In the genomic region with DNA sequence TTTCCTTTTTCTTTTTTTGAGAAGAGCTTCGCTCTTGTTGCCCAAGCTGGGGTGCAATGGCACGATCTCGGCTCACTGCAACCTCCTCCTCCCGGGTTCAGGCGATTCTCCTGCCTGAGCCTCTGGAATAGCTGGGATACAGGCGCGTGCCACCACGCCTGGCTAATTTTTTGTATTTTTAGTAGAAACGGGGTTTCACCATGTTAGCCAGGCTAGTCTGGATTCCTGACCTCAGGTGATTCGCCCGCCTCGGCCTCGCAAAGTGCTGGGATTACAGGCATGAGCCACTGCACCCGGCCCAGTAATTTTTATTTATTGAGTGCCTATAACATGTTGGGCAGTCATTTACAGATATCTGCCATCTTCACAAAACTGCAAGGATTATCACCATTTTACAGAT, we compare ENCODE assay signal across 7 cellular contexts. TPM values are rescaled to one million over a fixed set of nuclear protein-coding genes. Genes with fewer than 3 reads are reported as not detected.
DNase-seq lines count a peak whose midpoint lies in the region; FAIRE-seq and TF ChIP-seq lines count a peak whose summit lies in the region.
"Not testable (repeated sequence)": the region's sequence is repeated elsewhere in the genome, so short reads cannot be mapped to it uniquely, and the experiment has no call there.
"Had no signal": no experiment of that assay in that cellular context is flagged by ENCODE, and none has a peak within 500 bp of the region (broad histone marks: within the 10 kb centered on the region; RNA-seq: fewer than 3 reads in every experiment).

No MANE protein-coding gene starts in this region.

- H3K9me1 ChIP-seq in keratinocyte (ENCODE audit: control insufficient read depth, extremely low read depth, insufficient read depth, low read length): not testable (repeated sequence)

- H3K27me3 Mint-ChIP-seq in activated CD4-positive, alpha-beta memory T cell treated with anti-CD3 and anti-CD28 coated beads, Interleukin-2, amount 10 ng/mL, durations not matched to agents 7 days and 5 days: not testable (repeated sequence)

- H3K4me1 ChIP-seq in KMS-11 (ENCODE audit: low read depth, poor library complexity, severe bottlenecking) (peaks cover 16% of the 10 kb centered on the region), keratinocyte (ENCODE audit: control insufficient read depth, extremely low read depth, insufficient read depth, low read length) (peaks cover 14% of the 10 kb centered on the region)

- H4K20me1 ChIP-seq in KMS-11 (ENCODE audit: insufficient read depth); keratinocyte (ENCODE audit: control insufficient read depth, extremely low read depth, insufficient read depth, low read length): not testable (repeated sequence)

- H2AFZ ChIP-seq in KMS-11 (ENCODE audit: low read depth); keratinocyte (ENCODE audit: control insufficient read depth, low read length): not testable (repeated sequence)

- peak overlapping the region; percentile 82 for H3K4me2 ChIP-seq in KMS-11
- peak overlapping the region; percentile 76 for H3K4me2 ChIP-seq in keratinocyte (ENCODE audit: control insufficient read depth, extremely low read depth, insufficient read depth, low read depth, low read length)

- H3K27ac Mint-ChIP-seq in activated CD4-positive, alpha-beta memory T cell treated with anti-CD3 and anti-CD28 coated beads, Interleukin-2, amount 10 ng/mL, durations not matched to agents 7 days and 5 days: not testable (repeated sequence)

- not testable (repeated sequence) for H3K9me3 ChIP-seq in keratinocyte (ENCODE audit: control insufficient read depth, low read depth, low read length)

- not testable (repeated sequence) for H3K9me3 Mint-ChIP-seq in activated CD4-positive, alpha-beta memory T cell treated with anti-CD3 and anti-CD28 coated beads, Interleukin-2, amount 10 ng/mL, durations not matched to agents 7 days and 5 days

- peak overlapping the region; percentile 9; the same call in 1 of the 2 replicates for H3K9ac ChIP-seq in KMS-11
- H3K9ac ChIP-seq in keratinocyte (ENCODE audit: control insufficient read depth, extremely low read depth, insufficient read depth, low read length): peak overlapping the region; percentile 94

- H3K4me3 Mint-ChIP-seq in activated CD4-positive, alpha-beta memory T cell treated with anti-CD3 and anti-CD28 coated beads, Interleukin-2, amount 10 ng/mL, durations not matched to agents 7 days and 5 days: peak overlapping the region; percentile 87

- H3K4me3 ChIP-seq in AG09309 (ENCODE audit: control insufficient read depth, low read depth, low read length) (peak overlapping the region; percentile 84), choroid plexus epithelial cell (ENCODE audit: low read depth, low read length) (peak overlapping the region; percentile 80), keratinocyte (ENCODE audit: control insufficient read depth in 2 of 3, extremely low read depth in 1 of 3, insufficient read depth in 2 of 3, low read depth in 1 of 3, low read length in 3 of 3) (peak overlapping the region; percentile 69 to 80 (median 79)), retinal pigment epithelial cell (ENCODE audit: low read length) (peak overlapping the region; percentile 84)
- H3K4me3 ChIP-seq in KMS-11 (IDR thresholded peaks at IDR 0.05; ENCODE audit: insufficient read depth, low read depth, low read length): not testable (repeated sequence)

- peak overlapping the region; percentile 29; the same call in 1 of the 2 replicates for H3K27ac ChIP-seq in KMS-11
- H3K27ac ChIP-seq in keratinocyte (ENCODE audit: control insufficient read depth, insufficient read depth, low read length): peak overlapping the region; percentile 87

- peaks cover 31% of the 10 kb centered on the region for H3K4me1 Mint-ChIP-seq in activated CD4-positive, alpha-beta memory T cell treated with anti-CD3 and anti-CD28 coated beads, Interleukin-2, amount 10 ng/mL, durations not matched to agents 7 days and 5 days

- POLR2A ChIA-PET in activated CD4-positive, alpha-beta memory T cell treated with anti-CD3 and anti-CD28 coated beads, Interleukin-2, amount 10 ng/mL, durations not matched to agents 7 days and 5 days (lab: Charles Lee): interaction anchor here (1.0 to 9.9 kb wide), 12 partner anchors 8 to 139 kb away, joined by 3 to 234 read pairs (median 10); partner anchors contain the start of genes BSCL2, GNG3, TAF6L and TMEM179B

- TF ChIP-seq CTCF in AG09309 (IDR thresholded peaks at IDR 0.05; ENCODE audit: control insufficient read depth, insufficient read depth, low read depth, low read length, missing control alignments); KMS-11 (conservative IDR thresholded peaks at IDR 0.05; ENCODE audit: low read depth, low read length); choroid plexus epithelial cell (conservative IDR thresholded peaks at IDR 0.05; ENCODE audit: low read depth, low read length); keratinocyte (optimal IDR thresholded peaks at IDR 0.05 in 1 of 3, IDR thresholded peaks at IDR 0.05 in 1 of 3, conservative IDR thresholded peaks at IDR 0.05 in 1 of 3; ENCODE audit: extremely low read depth in 1 of 3, insufficient read depth in 2 of 3, low read length in 3 of 3); retinal pigment epithelial cell (conservative IDR thresholded peaks at IDR 0.05; ENCODE audit: low read depth, low read length): not testable (repeated sequence)

- peaks cover 39% of the 10 kb centered on the region for H3K79me2 ChIP-seq in KMS-11 (ENCODE audit: insufficient read depth, low read depth)
- peaks cover 55% of the 10 kb centered on the region for H3K79me2 ChIP-seq in keratinocyte (ENCODE audit: control insufficient read depth, insufficient read depth, low read length)

- peaks cover 43% of the 10 kb centered on the region for H3K36me3 Mint-ChIP-seq in activated CD4-positive, alpha-beta memory T cell treated with anti-CD3 and anti-CD28 coated beads, Interleukin-2, amount 10 ng/mL, durations not matched to agents 7 days and 5 days (ENCODE audit: low read depth)

- not testable (repeated sequence) for H3K27me3 ChIP-seq in KMS-11 (ENCODE audit: insufficient read depth, low read depth); keratinocyte (ENCODE audit: control insufficient read depth, extremely low read depth, insufficient read depth, low read length)

- not testable (repeated sequence) for DNase-seq in AG09309 (ENCODE audit: low read depth); activated CD4-positive, alpha-beta memory T cell treated with anti-CD3 and anti-CD28 coated beads, Interleukin-2, amount 10 ng/mL, durations not matched to agents 7 days and 5 days; choroid plexus epithelial cell (ENCODE audit: low read depth); keratinocyte (ENCODE audit: low read depth, low spot score); retinal pigment epithelial cell (ENCODE audit: low read depth)

- dilution Hi-C loops in keratinocyte (cut with MboI; ENCODE audit: extremely low pct_ligation_motif_present, low sequenced_read_pairs): not testable (repeated sequence)

- CTCF ChIA-PET in activated CD4-positive, alpha-beta memory T cell treated with anti-CD3 and anti-CD28 coated beads, Interleukin-2, amount 10 ng/mL, durations not matched to agents 7 days and 5 days (lab: Charles Lee): interaction anchor here (0.6 to 4.0 kb wide), 10 partner anchors 14 to 111 kb away, joined by 3 to 39 read pairs (median 6); partner anchors contain the start of genes POLR2G, TMEM179B and ZBTB3

- not testable (repeated sequence) for H3K36me3 ChIP-seq in KMS-11 (ENCODE audit: insufficient read depth); keratinocyte (ENCODE audit: control insufficient read depth in 2 of 2, extremely low read depth in 1 of 2, insufficient read depth in 2 of 2, low read length in 2 of 2)

- not testable (repeated sequence) for FAIRE-seq in keratinocyte (lab: Jason Lieb, UNC)

RNA-seq across cellular contexts. Expression of gene TTC9C, which starts 1.8 kb away (rescaled TPM):
- 10 to 100 TPM; 48.3 to 48.4 TPM for total RNA-seq in activated CD4-positive, alpha-beta memory T cell treated with anti-CD3 and anti-CD28 coated beads, Interleukin-2, amount 10 ng/mL, durations not matched to agents 7 days and 5 days
- 14.7 to 26.1 TPM (median 23.8 TPM) in 3 replicates for polyA plus RNA-seq in keratinocyte
- 20.3 TPM for polyA plus RNA-seq in keratinocyte (2011; ENCODE audit: low read depth)
- 11.7 and 11.9 TPM in 2 replicates for polyA plus RNA-seq in keratinocyte (2011; cell fraction: cytosol; rRNA removed)
- 31.7 and 36.5 TPM in 2 replicates for polyA plus RNA-seq in keratinocyte (2011; cell fraction: nucleus; rRNA removed)
- 17.7 and 30.0 TPM in 2 replicates for polyA plus RNA-seq in keratinocyte (2012; ENCODE audit: low replicate concordance)
- 9.5 to 12.0 TPM (median 10.0 TPM) in 3 replicates for polyA minus RNA-seq in keratinocyte
- polyA minus RNA-seq in keratinocyte (2011; cell fraction: cytosol; rRNA and poly(A)+ RNA removed): 7.1 TPM
- polyA minus RNA-seq in keratinocyte (2011; cell fraction: nucleus; rRNA and poly(A)+ RNA removed): 5.1 and 9.7 TPM in 2 replicates

RNA-seq across cellular contexts. Expression of gene HNRNPUL2, which starts 2.8 kb away (rescaled TPM):
- total RNA-seq in activated CD4-positive, alpha-beta memory T cell treated with anti-CD3 and anti-CD28 coated beads, Interleukin-2, amount 10 ng/mL, durations not matched to agents 7 days and 5 days: 10 to 100 TPM; 65.1 to 65.3 TPM
- 17.2 to 29.0 TPM (median 20.3 TPM) in 3 replicates for polyA plus RNA-seq in keratinocyte
- polyA plus RNA-seq in keratinocyte (2011; ENCODE audit: low read depth): 17.3 TPM
- polyA plus RNA-seq in keratinocyte (2011; cell fraction: cytosol; rRNA removed): 26.5 and 31.2 TPM in 2 replicates
- 44.7 and 47.5 TPM in 2 replicates for polyA plus RNA-seq in keratinocyte (2011; cell fraction: nucleus; rRNA removed)
- 27.0 and 57.0 TPM in 2 replicates for polyA plus RNA-seq in keratinocyte (2012; ENCODE audit: low replicate concordance)
- polyA minus RNA-seq in keratinocyte: 10.2 to 19.5 TPM (median 13.6 TPM) in 3 replicates
- 13.6 TPM for polyA minus RNA-seq in keratinocyte (2011; cell fraction: cytosol; rRNA and poly(A)+ RNA removed)
- 12.9 and 22.8 TPM in 2 replicates for polyA minus RNA-seq in keratinocyte (2011; cell fraction: nucleus; rRNA and poly(A)+ RNA removed)

RNA-seq across cellular contexts. Expression of gene GNG3, which starts 22.6 kb away (rescaled TPM):
- not detected for total RNA-seq in activated CD4-positive, alpha-beta memory T cell treated with anti-CD3 and anti-CD28 coated beads, Interleukin-2, amount 10 ng/mL, durations not matched to agents 7 days and 5 days
- polyA plus RNA-seq in keratinocyte: not detected in 3 replicates
- polyA plus RNA-seq in keratinocyte (2011; ENCODE audit: low read depth): not detected
- not detected in 2 replicates for polyA plus RNA-seq in keratinocyte (2011; cell fraction: cytosol; rRNA removed)
- polyA plus RNA-seq in keratinocyte (2011; cell fraction: nucleus; rRNA removed): not detected in 2 replicates
- not detected in 2 replicates for polyA plus RNA-seq in keratinocyte (2012; ENCODE audit: low replicate concordance)
- polyA minus RNA-seq in keratinocyte: not detected in 3 replicates
- polyA minus RNA-seq in keratinocyte (2011; cell fraction: cytosol; rRNA and poly(A)+ RNA removed): not detected
- polyA minus RNA-seq in keratinocyte (2011; cell fraction: nucleus; rRNA and poly(A)+ RNA removed): not detected in 2 replicates
- total RNA-seq: dermis microvascular lymphatic vessel endothelial cell had no signal

RNA-seq across cellular contexts. Expression of gene BSCL2, which starts 22.9 kb away (rescaled TPM):
- total RNA-seq in activated CD4-positive, alpha-beta memory T cell treated with anti-CD3 and anti-CD28 coated beads, Interleukin-2, amount 10 ng/mL, durations not matched to agents 7 days and 5 days: 10 to 100 TPM; 24.2 to 28.9 TPM
- 21.9 to 50.5 TPM (median 38.6 TPM) in 3 replicates for polyA plus RNA-seq in keratinocyte
- 3.9 TPM for polyA plus RNA-seq in keratinocyte (2011; ENCODE audit: low read depth)
- 34.8 and 37.2 TPM in 2 replicates for polyA plus RNA-seq in keratinocyte (2011; cell fraction: cytosol; rRNA removed)
- 18.7 and 37.1 TPM in 2 replicates for polyA plus RNA-seq in keratinocyte (2011; cell fraction: nucleus; rRNA removed)
- 22.3 and 57.9 TPM in 2 replicates for polyA plus RNA-seq in keratinocyte (2012; ENCODE audit: low replicate concordance)
- polyA minus RNA-seq in keratinocyte: 50.9 to 87.0 TPM (median 71.8 TPM) in 3 replicates
- polyA minus RNA-seq in keratinocyte (2011; cell fraction: cytosol; rRNA and poly(A)+ RNA removed): 55.4 TPM
- 19.2 and 19.8 TPM in 2 replicates for polyA minus RNA-seq in keratinocyte (2011; cell fraction: nucleus; rRNA and poly(A)+ RNA removed)

RNA-seq across cellular contexts. Expression of gene ZBTB3, which starts 23.9 kb away (rescaled TPM):
- 10 to 100 TPM; 13.3 to 13.4 TPM for total RNA-seq in activated CD4-positive, alpha-beta memory T cell treated with anti-CD3 and anti-CD28 coated beads, Interleukin-2, amount 10 ng/mL, durations not matched to agents 7 days and 5 days
- polyA plus RNA-seq in keratinocyte: 3.4 to 7.2 TPM (median 4.0 TPM) in 3 replicates
- polyA plus RNA-seq in keratinocyte (2011; ENCODE audit: low read depth): 0.66 TPM
- polyA plus RNA-seq in keratinocyte (2011; cell fraction: cytosol; rRNA removed): 2.3 and 2.4 TPM in 2 replicates
- 8.5 and 9.2 TPM in 2 replicates for polyA plus RNA-seq in keratinocyte (2011; cell fraction: nucleus; rRNA removed)
- polyA plus RNA-seq in keratinocyte (2012; ENCODE audit: low replicate concordance): 3.3 and 4.3 TPM in 2 replicates
- polyA minus RNA-seq in keratinocyte: 7.4 to 12.3 TPM (median 11.0 TPM) in 3 replicates
- polyA minus RNA-seq in keratinocyte (2011; cell fraction: cytosol; rRNA and poly(A)+ RNA removed): 8.6 TPM
- 6.5 and 13.7 TPM in 2 replicates for polyA minus RNA-seq in keratinocyte (2011; cell fraction: nucleus; rRNA and poly(A)+ RNA removed)
